ENCODE assay signal across 6 cellular contexts in the genomic region with DNA sequence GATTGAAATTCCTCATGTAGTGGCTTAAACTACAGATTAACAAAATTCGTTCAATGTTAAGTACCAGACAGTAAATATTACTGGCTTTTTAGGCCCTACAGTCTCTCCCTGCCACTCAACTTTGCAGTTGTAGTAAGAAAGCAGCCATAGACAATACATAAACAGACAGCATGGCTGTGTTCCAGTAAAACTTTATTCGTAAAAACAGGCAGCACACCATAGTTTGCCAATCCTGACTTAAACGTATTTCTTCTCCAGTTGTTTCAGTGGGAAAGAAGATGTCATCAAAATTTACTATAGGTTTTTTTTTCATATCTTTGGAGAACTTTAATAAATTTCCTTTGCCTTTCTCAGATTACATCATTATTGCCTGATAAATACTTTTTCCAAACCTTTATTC.
"Had no signal": no experiment of that assay in that cellular context is flagged by ENCODE, and none has a peak within 500 bp of the region (broad histone marks: within the 10 kb centered on the region; RNA-seq: fewer than 3 reads in every experiment).

No MANE protein-coding gene starts in this region.

- DNase-seq: GM23248, GOT3, H7 had no signal

- H3K4me3 ChIP-seq: GM23248, HAP-1 had no signal

- FAIRE-seq: HTR-8/SVneo had no signal

- H3K27ac ChIP-seq: GM23248 had no signal

- ATAC-seq: HCT116 had no signal

- H3K9me3 ChIP-seq: HAP-1 had no signal

- H2AFZ ChIP-seq: GM23248 had no signal

- H3K9ac ChIP-seq: GM23248 had no signal

- H3K36me3 ChIP-seq: HAP-1 had no signal
